10 cellular contexts compared by ENCODE assay signal in the genomic region with DNA sequence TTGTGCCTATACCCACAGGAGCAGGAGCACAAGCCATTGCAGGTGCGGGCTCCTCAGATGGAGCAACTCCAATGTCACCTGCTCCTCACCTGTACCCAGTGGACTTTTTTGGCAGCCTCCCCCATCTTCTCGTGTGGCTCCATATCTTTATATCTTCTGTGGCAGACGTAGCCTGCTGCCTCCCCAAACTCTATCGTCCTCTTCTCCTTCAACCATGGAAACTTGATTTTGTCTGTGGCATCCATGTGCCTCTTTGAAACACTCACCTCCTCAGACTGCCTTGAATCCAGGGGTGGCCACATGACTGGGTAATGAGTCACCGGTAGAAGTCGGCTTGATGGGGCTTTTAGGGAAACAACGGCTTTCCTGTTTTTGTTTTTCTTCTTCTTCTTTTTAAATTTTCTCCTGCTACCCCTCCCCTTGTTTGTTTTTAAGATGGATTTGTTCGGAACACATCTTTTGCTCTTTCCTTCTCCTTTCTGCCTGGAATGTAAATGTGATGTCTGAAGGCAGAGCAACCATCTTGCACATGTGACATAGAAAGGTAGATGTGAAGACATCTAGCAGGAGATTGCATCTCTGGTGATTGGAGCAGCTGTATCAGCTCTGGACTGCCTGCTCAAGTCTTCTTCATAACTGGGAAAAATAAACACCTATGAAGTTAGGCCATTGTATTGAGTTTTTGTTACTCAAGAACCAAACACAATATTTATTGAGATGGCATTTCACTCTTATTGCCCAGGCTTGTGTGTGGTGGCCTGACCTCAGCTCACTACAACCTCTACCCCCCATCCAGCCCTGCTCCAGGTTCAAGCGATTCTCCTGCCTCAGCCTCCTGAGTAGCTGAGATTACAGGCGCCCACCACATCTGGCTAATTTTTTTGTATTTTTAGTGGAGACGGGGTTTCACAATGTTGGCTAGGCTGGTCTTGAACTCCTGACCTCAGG.
A peak's percentile ranks its signal among the peaks of the same experiment; 100 is the strongest.
DNase-seq lines count a peak whose midpoint lies in the region; ATAC-seq, FAIRE-seq and TF ChIP-seq lines count a peak whose summit lies in the region.
"Had no signal": no experiment of that assay in that cellular context is flagged by ENCODE, and none has a peak within 500 bp of the region (broad histone marks: within the 10 kb centered on the region; RNA-seq: fewer than 3 reads in every experiment).

No MANE protein-coding gene starts in this region.

- peak; percentile 81 for ATAC-seq in SK-N-SH treated with all-trans-retinoic acid at 6 μM for 48 hours
- no peak for ATAC-seq in omental fat pad (ENCODE audit: low FRiP score)
- no peak for ATAC-seq in GM19324 (IDR thresholded peaks at IDR 0.05; ENCODE audit: low FRiP score, unreplicated experiment)

- H2AFZ ChIP-seq in mammary epithelial cell (ENCODE audit: low read depth, low read length), result peak overlapping the region; percentile 68

- peak; percentile 88 for DNase-seq in mammary epithelial cell
- peak; percentile 46 for DNase-seq in omental fat pad (ENCODE audit: low spot score)
- no peak for DNase-seq in GM12892 (ENCODE audit: insufficient read length)
- DNase-seq in small intestine, result no peak
- DNase-seq in putamen (ENCODE audit: low spot score), result no peak
- DNase-seq: heart right ventricle had no signal

- FAIRE-seq in G401.6 (lab: Jason Lieb, UNC) (peak; percentile 86), GM12892 (lab: Jason Lieb, UNC) (no peak), small intestine (lab: Jason Lieb, UNC) (no peak)

- no peaks in the 10 kb centered on the region for H4K20me1 ChIP-seq in mammary epithelial cell (ENCODE audit: insufficient read depth, low read length)

- H3K79me2 ChIP-seq in mammary epithelial cell (ENCODE audit: insufficient read depth, low read length), result no peaks in the 10 kb centered on the region

- no TSS peak for BruUV-seq in mammary epithelial cell (replicated peaks; lab: Mats Ljungman, UMichigan)

- CTCF ChIA-PET in mammary epithelial cell (lab: Charles Lee; ENCODE audit: low non-redundant PET), result no interaction called here

- intact Hi-C loops in mammary epithelial cell (cut with micrococcal nuclease), result loop anchor here (2.0 kb wide), 1 partner anchor 132 kb away; no protein-coding TSS in a partner anchor

- H3K9ac ChIP-seq in mammary epithelial cell (ENCODE audit: insufficient read depth, low read length), result peak overlapping the region; percentile 14

- in situ Hi-C loops in mammary epithelial cell (cut with MboI; ENCODE audit: low sequenced_read_pairs in 2 of 2), result loop anchor here (5.0 kb wide), 2 partner anchors 32 to 67 kb away; no protein-coding TSS in a partner anchor

- H3K4me3 ChIP-seq in mammary epithelial cell (replicated peaks in 1 of 3; ENCODE audit: insufficient read depth in 1 of 3, low read depth in 2 of 3, low read length in 3 of 3) (no peak overlapping the region), small intestine (ENCODE audit: low read depth in 1 of 2, low read length in 2 of 2) (no peak overlapping the region)
- H3K4me3 ChIP-seq: heart right ventricle, uterus had no signal

- H3K27me3 ChIP-seq in mammary epithelial cell (ENCODE audit: insufficient read depth, low read length) (no peaks in the 10 kb centered on the region), small intestine (ENCODE audit: control insufficient read depth in 2 of 2, insufficient read depth in 2 of 2, low read length in 2 of 2) (no peaks in the 10 kb centered on the region)
- H3K27me3 ChIP-seq: heart right ventricle, uterus had no signal

- TF ChIP-seq CTCF in mammary epithelial cell (conservative IDR thresholded peaks at IDR 0.05 in 1 of 2, IDR thresholded peaks at IDR 0.05 in 1 of 2; ENCODE audit: extremely low read depth in 1 of 2, insufficient read depth in 1 of 2, low read depth in 1 of 2, low read length in 2 of 2) (no peak), omental fat pad (IDR thresholded peaks at IDR 0.05) (no peak)

- no peak for TF ChIP-seq POLR2A in GM12892 (IDR thresholded peaks at IDR 0.05; ENCODE audit: low read depth, low read length)

- H3K9me3 ChIP-seq in mammary epithelial cell (replicated peaks; ENCODE audit: insufficient read depth, low read length) (no peaks in the 10 kb centered on the region), small intestine (ENCODE audit: control insufficient read depth, low read depth) (no peaks in the 10 kb centered on the region)
- H3K9me3 ChIP-seq: heart right ventricle, uterus had no signal

- no peak overlapping the region for H3K4me2 ChIP-seq in mammary epithelial cell (ENCODE audit: insufficient read depth, low read depth, low read length)

- WGBS in mammary epithelial cell (ENCODE audit: low coverage, missing lambda C conversion rate), result 57% methylated on average over 11 of the region's 11 CpGs
- 49 to 62% (median 55%) methylated on average over 11 of the region's 11 CpGs for WGBS in small intestine, 3 donors

- H3K4me1 ChIP-seq in mammary epithelial cell (ENCODE audit: insufficient read depth, low read length) (peaks cover 51% of the 10 kb centered on the region), small intestine (ENCODE audit: control insufficient read depth in 2 of 2, insufficient read depth in 1 of 2, low read depth in 1 of 2, low read length in 1 of 2) (peaks cover 0 to 3% of the 10 kb centered on the region in 2 donors)

- H3K36me3 ChIP-seq in mammary epithelial cell (ENCODE audit: insufficient read depth, low read length) (no peaks in the 10 kb centered on the region), small intestine (ENCODE audit: control insufficient read depth in 2 of 2, insufficient read depth in 2 of 2, low read length in 2 of 2) (no peaks in the 10 kb centered on the region)
- H3K36me3 ChIP-seq: heart right ventricle, uterus had no signal

- H3K27ac ChIP-seq in mammary epithelial cell (ENCODE audit: insufficient read depth, low read depth, low read length), result peak overlapping the region; percentile 72
- H3K27ac ChIP-seq in small intestine (ENCODE audit: low read depth in 1 of 2, low read length in 1 of 2), result peak overlapping the region in 1 of 2 donors; percentile 55

- dilution Hi-C loops in mammary epithelial cell (cut with HindIII; ENCODE audit: low sequenced_read_pairs), result no loop called here

TF ChIP-seq in SK-N-SH treated with all-trans-retinoic acid at 6 μM for 48 hours, 23 proteins besides CTCF, POLR2A, EP300 and RAD21:
- TF ChIP-seq TSHZ2 (CRISPR knock-in tag; IDR thresholded peaks at IDR 0.05) (no peak), TOX (CRISPR knock-in tag; IDR thresholded peaks at IDR 0.05; ENCODE audit: borderline replicate concordance) (no peak), ZFP30 (CRISPR knock-in tag; IDR thresholded peaks at IDR 0.05) (no peak), ZFP3 (CRISPR knock-in tag; IDR thresholded peaks at IDR 0.05) (peak; percentile 47; the same call in 1 of the 2 replicates), GLIS3 (CRISPR knock-in tag; IDR thresholded peaks at IDR 0.05) (no peak)

Comparison
In these comparisons a context has a peak if more than half of its experiments do, and no peak if none do; other contexts are left out.
1. DNase-seq: peak in mammary epithelial cell (single experiment) and omental fat pad (single experiment); none in GM12892 (single experiment), small intestine (single experiment) and putamen (single experiment).